In genomic region chr11:111765984-111766833, GRCh38 we compare ENCODE assay signal across 8 cellular contexts. TPM values are rescaled to one million over a fixed set of nuclear protein-coding genes. Genes with fewer than 3 reads are reported as not detected.
A peak's percentile ranks its signal among the peaks of the same experiment; 100 is the strongest.
DNase-seq lines count a peak whose midpoint lies in the region; ATAC-seq, FAIRE-seq and TF ChIP-seq lines count a peak whose summit lies in the region.

TSS of gene PPP2R1B (minus strand) at chr11:111766389. CDS start at chr11:111766361, 28 bp downstream.

- H3K4me3 ChIP-seq in OCI-LY3 (ENCODE audit: low read length) (peak within 1 kb of the TSS; percentile 96), epithelial cell of esophagus (ENCODE audit: low read length) (peak within 1 kb of the TSS; percentile 89), mononuclear cell (ENCODE audit: low read length) (peak within 1 kb of the TSS; percentile 93)

- peak within 1 kb of the TSS; percentile 95 for H2AFZ ChIP-seq in OCI-LY3 (ENCODE audit: low read depth, low read length)

- peaks cover 44% of the 10 kb centered on the region for H3K79me2 ChIP-seq in OCI-LY3 (ENCODE audit: low read length)

- peak; percentile 76 for DNase-seq in Caki2 (ENCODE audit: low read depth)
- peak; percentile 99 for DNase-seq in HTR-8/SVneo (ENCODE audit: insufficient read length, low spot score)
- DNase-seq in activated T-cell treated with anti-CD3 and anti-CD28 coated beads for 24 hours (ENCODE audit: low read depth): peak; percentile 60
- peak; percentile 72 for DNase-seq in epithelial cell of esophagus (ENCODE audit: low read depth)
- peak; percentile 59 for DNase-seq in stimulated activated CD8-positive, alpha-beta memory T cell treated with anti-CD3 and anti-CD28 coated beads, Interleukin-4, amount 100 ng/mL, for 24 hours (ENCODE audit: low read depth)

- TF ChIP-seq CTCF in OCI-LY3 (IDR thresholded peaks at IDR 0.05; ENCODE audit: low read depth, low read length) (no peak), epithelial cell of esophagus (IDR thresholded peaks at IDR 0.05; ENCODE audit: insufficient read depth, low read depth, low read length, missing control alignments) (no peak)

- peaks cover 13% of the 10 kb centered on the region for H3K4me1 ChIP-seq in OCI-LY3 (ENCODE audit: low read length)
- peaks cover 31% of the 10 kb centered on the region for H3K4me1 ChIP-seq in mononuclear cell (ENCODE audit: insufficient read depth, low read length)

- peak within 1 kb of the TSS; percentile 91 for H3K9ac ChIP-seq in OCI-LY3 (ENCODE audit: low read length)

- H3K9me3 ChIP-seq in OCI-LY3 (ENCODE audit: insufficient read depth, low read length) (no peaks in the 10 kb centered on the region), mononuclear cell (ENCODE audit: low read depth, low read length) (no peaks in the 10 kb centered on the region)

- ATAC-seq in GM21367 (IDR thresholded peaks at IDR 0.05; ENCODE audit: unreplicated experiment): peak; percentile 73

- peak within 1 kb of the TSS; percentile 81 for H3K4me2 ChIP-seq in OCI-LY3 (ENCODE audit: low read length)

- H3K36me3 ChIP-seq in OCI-LY3 (replicated peaks; ENCODE audit: low read depth, low read length): peaks cover 33% of the 10 kb centered on the region

- peak within 1 kb of the TSS; percentile 53 for H3K27ac ChIP-seq in OCI-LY3 (ENCODE audit: low read length)

- H4K20me1 ChIP-seq in OCI-LY3 (ENCODE audit: insufficient read depth, low read length): no peaks in the 10 kb centered on the region

- in situ Hi-C loops in Caki2 (cut with HindIII; ENCODE audit: low pct_unique_long_range_greater_than_20kb, low sequenced_read_pairs): no loop called here

- FAIRE-seq in HTR-8/SVneo (lab: Jason Lieb, UNC): peak; percentile 94

- H3K27me3 ChIP-seq in OCI-LY3 (ENCODE audit: low read depth, low read length) (no peaks in the 10 kb centered on the region), mononuclear cell (ENCODE audit: insufficient read depth, low read length) (no peaks in the 10 kb centered on the region)

RNA-seq across cellular contexts. Expression of gene PPP2R1B, which starts in this region (rescaled TPM):
- total RNA-seq in Caki2 (2014; rRNA removed; shearing (Covaris generic); ENCODE audit: low replicate concordance): 4.7 and 17.1 TPM in 2 replicates
- total RNA-seq in mononuclear cell: 27.1 TPM

Comparison
In these comparisons a context has a peak if more than half of its experiments do, and no peak if none do; other contexts are left out.
1. Peak in every context shown above with its lines: DNase-seq, ATAC-seq, H3K4me3 ChIP-seq and H3K27ac ChIP-seq.